In genomic region chr21:46128983-46129571, GRCh38 we compare ENCODE assay signal across 1 cellular context.
TF ChIP-seq lines count a peak whose summit lies in the region.

No MANE protein-coding gene starts in this region.

TF ChIP-seq in HepG2, 621 proteins besides CTCF, POLR2A, EP300 and RAD21:
- peak; percentile 35 for TF ChIP-seq AGO2 (optimal IDR thresholded peaks at IDR 0.05; ENCODE audit: low read depth, low read length)
- no peak for TF ChIP-seq RBM39 (IDR thresholded peaks at IDR 0.05; ENCODE audit: low read depth, low read length, poor library complexity, severe bottlenecking)
